In genomic region chr11:61829806-61830205, GRCh38 we compare ENCODE assay signal across 8 cellular contexts. TPM values are rescaled to one million over a fixed set of nuclear protein-coding genes. Genes with fewer than 3 reads are reported as not detected.
DNase-seq lines count a peak whose midpoint lies in the region; ATAC-seq, FAIRE-seq and TF ChIP-seq lines count a peak whose summit lies in the region.

No MANE protein-coding gene starts in this region.

- 0 out of 2 replicates have a peak overlapping the region, but pooled peaks have one; percentile 29 for H2BK5ac ChIP-seq in H1 (ENCODE audit: low read depth, low read length)

- H3K4me3 ChIP-seq in BE2C (ENCODE audit: low read depth, low read length), result peak overlapping the region; percentile 85
- H3K4me3 ChIP-seq in Loucy (ENCODE audit: low read length, poor library complexity, severe bottlenecking), result peak overlapping the region; percentile 84
- H3K4me3 ChIP-seq in H1 (ENCODE audit: extremely low read depth in 1 of 4, insufficient read depth in 2 of 4, low read depth in 3 of 4, low read length in 4 of 4), result peak overlapping the region; percentile 77 to 96 (median 86)

- no peak overlapping the region for H2BK15ac ChIP-seq in H1 (ENCODE audit: low read length)

- H3K36me3 ChIP-seq in BE2C, result no peaks in the 10 kb centered on the region
- H3K36me3 ChIP-seq in Loucy (ENCODE audit: insufficient read depth, low read length), result 0 out of 2 replicates have a peak, but pooled peaks cover 4% of the 10 kb centered on the region
- H3K36me3 ChIP-seq in H1 (ENCODE audit: control insufficient read depth in 2 of 4, insufficient read depth in 4 of 4, low read length in 3 of 4), result peaks cover 0 to 4% (median 4%) of the 10 kb centered on the region in 4 experiments; a peak in 2 of 8 replicates

- H4K91ac ChIP-seq in H1 (replicated peaks; ENCODE audit: insufficient read length, low read length), result no peak overlapping the region

- TF ChIP-seq POLR2A in H1 (IDR thresholded peaks at IDR 0.05; ENCODE audit: control extremely low read depth in 1 of 2, low read depth in 2 of 2, low read length in 2 of 2), result peak in 1 of 2 experiments; percentile 22; a peak in 1 of 3 replicates

- 65% methylated on average over 4 of the region's 4 CpGs; no CpG with 5 or more reads in 1 of the 2 experiments for WGBS in H1 (ENCODE audit: extremely low coverage in 1 of 2, insufficient coverage in 1 of 2, insufficient read length in 1 of 2, insufficient replicate concordance in 2 of 2, low coverage in 1 of 2, low lambda C conversion rate in 2 of 2, missing lambda C conversion rate in 1 of 2), 2 experiments

- H3K79me2 ChIP-seq in Loucy (ENCODE audit: insufficient read depth, low read length) (peaks cover 84% of the 10 kb centered on the region), H1 (ENCODE audit: control insufficient read depth in 1 of 2, insufficient read depth in 2 of 2, low read length in 2 of 2) (peaks cover 29 to 62% of the 10 kb centered on the region in 2 experiments)

- H2BK20ac ChIP-seq in H1 (ENCODE audit: low read length), result no peak overlapping the region

- TF ChIP-seq CTCF in BE2C (IDR thresholded peaks at IDR 0.05; ENCODE audit: low read depth, low read length) (no peak), Loucy (conservative IDR thresholded peaks at IDR 0.05; ENCODE audit: low read length) (no peak), H1 (IDR thresholded peaks at IDR 0.05; ENCODE audit: control extremely low read depth in 1 of 3, insufficient read depth in 1 of 3, low read depth in 1 of 3, low read length in 3 of 3) (no peak), nephron (IDR thresholded peaks at IDR 0.05; ENCODE audit: unreplicated experiment in 3 of 3) (no peak), CD14-positive monocyte (IDR thresholded peaks at IDR 0.05) (no peak)

- peak overlapping the region; percentile 94 to 97 (median 95) for H3K27ac Mint-ChIP-seq in nephron
- H3K27ac Mint-ChIP-seq in CD14-positive monocyte, result no peak overlapping the region

- no peak overlapping the region for H2BK12ac ChIP-seq in H1 (ENCODE audit: low read depth, low read length)

- POLR2A ChIA-PET in H1 (lab: Charles Lee; ENCODE audit: partially characterized antibody), result interaction anchor here (1.2 to 9.9 kb wide), 11 partner anchors 9 to 49 kb away, joined by 3 to 210 read pairs (median 5); partner anchors contain the start of genes FADS1, FEN1 and TMEM258

- H3K4ac ChIP-seq in H1 (replicated peaks; ENCODE audit: insufficient read length, low read depth, low read length), result peak overlapping the region; percentile 16

- H3K4me3 Mint-ChIP-seq in nephron (peak overlapping the region; percentile 81 to 91 (median 82)), CD14-positive monocyte (no peak overlapping the region)

- H3K4me1 ChIP-seq in BE2C (peaks cover 3% of the 10 kb centered on the region; the same call in 1 of the 2 replicates), Loucy (ENCODE audit: insufficient read depth, low read length, poor library complexity, severe bottlenecking) (peaks cover 59% of the 10 kb centered on the region), H1 (replicated peaks in 1 of 4; ENCODE audit: control insufficient read depth in 3 of 4, insufficient read depth in 4 of 4, low read length in 3 of 4) (peaks cover 11 to 45% (median 31%) of the 10 kb centered on the region in 4 experiments)

- H3K79me1 ChIP-seq in H1 (ENCODE audit: low read depth, low read length), result peaks cover 18% of the 10 kb centered on the region

- H3K27me3 ChIP-seq in BE2C, result no peaks in the 10 kb centered on the region
- peaks cover 12% of the 10 kb centered on the region for H3K27me3 ChIP-seq in Loucy (ENCODE audit: insufficient read depth, low read length, poor library complexity, severe bottlenecking)
- no peaks in the 10 kb centered on the region for H3K27me3 ChIP-seq in H1 (replicated peaks in 1 of 4; ENCODE audit: control insufficient read depth in 3 of 4, extremely low read depth in 1 of 4, insufficient read depth in 3 of 4, low read length in 3 of 4)

- H3K36me3 Mint-ChIP-seq in nephron (ENCODE audit: low read depth) (peaks cover 7% of the 10 kb centered on the region), CD14-positive monocyte (peaks cover 6 to 7% of the 10 kb centered on the region in 2 donors)

- no peak overlapping the region for H4K8ac ChIP-seq in H1 (ENCODE audit: extremely low read depth, insufficient read depth, low read length)

- no peak overlapping the region for H3K23ac ChIP-seq in H1 (ENCODE audit: insufficient read length)

- peak overlapping the region; percentile 96 for H3K9ac ChIP-seq in Loucy (ENCODE audit: low read depth, low read length, poor library complexity, severe bottlenecking)
- H3K9ac ChIP-seq in H1 (replicated peaks in 1 of 4; ENCODE audit: extremely low read depth in 1 of 4, low read depth in 3 of 4, low read length in 3 of 4), result peak overlapping the region in 3 of 4 experiments; percentile 6 to 77 (median 49); a peak in 3 of 7 replicates

- H3F3A ChIP-seq in Loucy (ENCODE audit: low read depth), result peaks cover 20% of the 10 kb centered on the region

- peaks cover 7% of the 10 kb centered on the region for H3K27me3 Mint-ChIP-seq in nephron (ENCODE audit: low read depth)
- H3K27me3 Mint-ChIP-seq in CD14-positive monocyte (ENCODE audit: low read depth in 3 of 3), result peaks cover 17 to 18% (median 17%) of the 10 kb centered on the region in 3 donors

- no peak for ATAC-seq in esophagus mucosa

- TF ChIP-seq EP300 in H1 (IDR thresholded peaks at IDR 0.05; ENCODE audit: borderline replicate concordance in 1 of 2, low read depth in 2 of 2, low read length in 2 of 2), result no peak

- peaks cover 57% of the 10 kb centered on the region for H3K4me1 Mint-ChIP-seq in nephron
- peaks cover 70% of the 10 kb centered on the region for H3K4me1 Mint-ChIP-seq in CD14-positive monocyte

- H3K4me2 ChIP-seq in Loucy (ENCODE audit: low read depth, low read length, poor library complexity, severe bottlenecking) (peak overlapping the region; percentile 95), H1 (ENCODE audit: insufficient read depth in 1 of 2, low read depth in 2 of 2, low read length in 2 of 2) (peak overlapping the region; percentile 96 to 98)

- no peak overlapping the region; the same call in 1 of the 2 replicates for H3K18ac ChIP-seq in H1 (ENCODE audit: extremely low read depth, low read length)

- TF ChIP-seq RAD21 in H1 (IDR thresholded peaks at IDR 0.05 in 1 of 2, conservative IDR thresholded peaks at IDR 0.05 in 1 of 2; ENCODE audit: low read depth in 2 of 2, low read length in 2 of 2), result no peak

- no peak overlapping the region for H3K14ac ChIP-seq in H1 (ENCODE audit: insufficient read length)

- DNase-seq in BE2C (no peak), H1 (ENCODE audit: low read depth in 1 of 2, low spot score in 2 of 2) (no peak), CD14-positive monocyte (ENCODE audit: low spot score) (no peak), NCI-H2107 treated with DMSO at 0.1 percent for 48 hours (lab: John Stamatoyannopoulos, UW; ENCODE audit: unreplicated experiment) (no peak)
- DNase-seq in activated CD8-positive, alpha-beta memory T cell treated with anti-CD3 and anti-CD28 coated beads for 24 hours, result no peak

- no peak overlapping the region for H3K56ac ChIP-seq in H1 (replicated peaks; ENCODE audit: insufficient read length, low read depth, low read length)

- no peak overlapping the region for H2BK120ac ChIP-seq in H1 (replicated peaks; ENCODE audit: low read depth, low read length)

- H2AFZ ChIP-seq in Loucy (ENCODE audit: low read length) (no peak overlapping the region), H1 (ENCODE audit: low read length) (no peak overlapping the region)

- H3K9me3 Mint-ChIP-seq in nephron (no peaks in the 10 kb centered on the region), CD14-positive monocyte (peaks cover 0 to 3% (median 0%) of the 10 kb centered on the region in 7 donors)

- peaks cover 14% of the 10 kb centered on the region for H3K23me2 ChIP-seq in H1 (ENCODE audit: low read depth, low read length)

- H3K9me3 ChIP-seq in BE2C, result no peaks in the 10 kb centered on the region
- no peaks in the 10 kb centered on the region for H3K9me3 ChIP-seq in Loucy (ENCODE audit: insufficient read depth, low read depth, low read length)
- H3K9me3 ChIP-seq in H1 (ENCODE audit: insufficient read depth in 2 of 2, low read depth in 1 of 2, low read length in 1 of 2), result no peaks in the 10 kb centered on the region

- no peak overlapping the region; the same call in 1 of the 2 replicates for H2AK5ac ChIP-seq in H1 (ENCODE audit: low read depth, low read length)

- H3K9me2 ChIP-seq in Loucy (replicated peaks; ENCODE audit: low read depth, low read length), result no peaks in the 10 kb centered on the region

- no peak overlapping the region for H3K27ac ChIP-seq in H1 (ENCODE audit: low read depth, low read length)

- CTCF ChIA-PET in H1 (lab: Charles Lee; ENCODE audit: partially characterized antibody), result interaction anchor here (1.1 to 3.2 kb wide), 6 partner anchors 12 to 51 kb away, joined by 3 to 16 read pairs (median 6); partner anchors contain the start of gene FADS1

- H4K20me1 ChIP-seq in Loucy (ENCODE audit: insufficient read depth, low read length, poor library complexity, severe bottlenecking) (peaks cover 45% of the 10 kb centered on the region), H1 (replicated peaks in 1 of 2; ENCODE audit: control insufficient read depth in 1 of 2, insufficient read depth in 2 of 2, low read length in 2 of 2) (peaks cover 19 to 35% of the 10 kb centered on the region in 2 experiments)

- H4K5ac ChIP-seq in H1 (ENCODE audit: insufficient read length, low read depth, low read length), result no peak overlapping the region

- intact Hi-C loops in CD14-positive monocyte (cut with micrococcal nuclease), result loop anchor here in 1 of 2 donors (5.0 kb wide), 1 partner anchor 33 kb away; no protein-coding TSS in a partner anchor

- FAIRE-seq in H1 (lab: Jason Lieb, UNC), result no peak

RNA-seq across cellular contexts. Expression of gene FADS2, which starts 1.7 kb away (rescaled TPM):
- polyA plus RNA-seq in BE2C (2012; ENCODE audit: insufficient read depth, insufficient read length, low read depth), result 54.5 TPM
- total RNA-seq in H1 (2021; fragmentation: NEBNext Ultra II Directional; extraction: Animal tissue kit (Norgen Biotek cat#: 25700)), result 499 and 526 TPM in 2 replicates
- 635 and 701 TPM in 2 replicates for polyA plus RNA-seq in H1 (2011; rRNA removed)
- 497 TPM for polyA plus RNA-seq in H1 (2011; cell fraction: cytosol; rRNA removed)
- polyA plus RNA-seq in H1 (2011; cell fraction: nucleus; rRNA removed), result 671 TPM
- 387 to 431 TPM (median 414 TPM) in 4 replicates for polyA plus RNA-seq in H1 (2012, experiment 1 of 2)
- polyA plus RNA-seq in H1 (2012, experiment 2 of 2), result 532 TPM
- 1,100 TPM for polyA plus RNA-seq in H1 (2013, experiment 1 of 2)
- polyA plus RNA-seq in H1 (2013, experiment 2 of 2), result 1,238 TPM
- 977 and 989 TPM in 2 replicates for polyA minus RNA-seq in H1 (2011; rRNA and poly(A)+ RNA removed)
- polyA minus RNA-seq in H1 (2011; cell fraction: cytosol; rRNA and poly(A)+ RNA removed), result 321 TPM
- polyA minus RNA-seq in H1 (2011; cell fraction: nucleus; rRNA and poly(A)+ RNA removed), result 205 TPM
- 10 to 100 TPM in 1 of 2 donors, 1 to 10 TPM in 1; 5.1 to 19.9 TPM for polyA plus RNA-seq in CD14-positive monocyte
- total RNA-seq in esophagus mucosa, result 43.3 TPM

RNA-seq across cellular contexts. Expression of gene FADS1, which starts 13.0 kb away (rescaled TPM):
- 29.5 TPM for polyA plus RNA-seq in BE2C (2012; ENCODE audit: insufficient read depth, insufficient read length, low read depth)
- total RNA-seq in H1 (2021; fragmentation: NEBNext Ultra II Directional; extraction: Animal tissue kit (Norgen Biotek cat#: 25700)), result 115 and 116 TPM in 2 replicates
- polyA plus RNA-seq in H1 (2011; rRNA removed), result 141 and 160 TPM in 2 replicates
- 127 TPM for polyA plus RNA-seq in H1 (2011; cell fraction: cytosol; rRNA removed)
- polyA plus RNA-seq in H1 (2011; cell fraction: nucleus; rRNA removed), result 141 TPM
- polyA plus RNA-seq in H1 (2012, experiment 1 of 2), result 83.3 to 97.8 TPM (median 90.8 TPM) in 4 replicates
- 40.1 TPM for polyA plus RNA-seq in H1 (2012, experiment 2 of 2)
- 153 TPM for polyA plus RNA-seq in H1 (2013, experiment 1 of 2)
- 174 TPM for polyA plus RNA-seq in H1 (2013, experiment 2 of 2)
- polyA minus RNA-seq in H1 (2011; rRNA and poly(A)+ RNA removed), result 251 and 278 TPM in 2 replicates
- 150 TPM for polyA minus RNA-seq in H1 (2011; cell fraction: cytosol; rRNA and poly(A)+ RNA removed)
- polyA minus RNA-seq in H1 (2011; cell fraction: nucleus; rRNA and poly(A)+ RNA removed), result 146 TPM
- 10 to 100 TPM; 29.2 to 31.8 TPM for polyA plus RNA-seq in CD14-positive monocyte
- total RNA-seq in esophagus mucosa, result 7.5 TPM

RNA-seq across cellular contexts. Expression of gene FEN1, which starts 37.1 kb away (rescaled TPM):
- 58.3 TPM for polyA plus RNA-seq in BE2C (2012; ENCODE audit: insufficient read depth, insufficient read length, low read depth)
- total RNA-seq in H1 (2021; fragmentation: NEBNext Ultra II Directional; extraction: Animal tissue kit (Norgen Biotek cat#: 25700)), result 84.5 and 86.1 TPM in 2 replicates
- polyA plus RNA-seq in H1 (2011; rRNA removed) (52.6 and 52.9 TPM in 2 replicates), CD14-positive monocyte (1 to 10 TPM; 4.3 to 6.4 TPM)
- polyA plus RNA-seq in H1 (2011; cell fraction: cytosol; rRNA removed), result 75.9 TPM
- 39.1 TPM for polyA plus RNA-seq in H1 (2011; cell fraction: nucleus; rRNA removed)
- polyA plus RNA-seq in H1 (2012, experiment 1 of 2), result 91.9 to 107 TPM (median 97.9 TPM) in 4 replicates
- polyA plus RNA-seq in H1 (2012, experiment 2 of 2), result 35.6 TPM
- polyA plus RNA-seq in H1 (2013, experiment 1 of 2), result 52.4 TPM
- polyA plus RNA-seq in H1 (2013, experiment 2 of 2), result 55.2 TPM
- 74.7 and 76.2 TPM in 2 replicates for polyA minus RNA-seq in H1 (2011; rRNA and poly(A)+ RNA removed)
- polyA minus RNA-seq in H1 (2011; cell fraction: cytosol; rRNA and poly(A)+ RNA removed), result 43.7 TPM
- 41.1 TPM for polyA minus RNA-seq in H1 (2011; cell fraction: nucleus; rRNA and poly(A)+ RNA removed)
- total RNA-seq in esophagus mucosa, result 18.7 TPM

RNA-seq across cellular contexts. Expression of gene TMEM258, which starts 37.4 kb away (rescaled TPM):
- polyA plus RNA-seq in BE2C (2012; ENCODE audit: insufficient read depth, insufficient read length, low read depth), result 262 TPM
- total RNA-seq in H1 (2021; fragmentation: NEBNext Ultra II Directional; extraction: Animal tissue kit (Norgen Biotek cat#: 25700)), result 186 and 191 TPM in 2 replicates
- polyA plus RNA-seq in H1 (2011; rRNA removed) (622 and 759 TPM in 2 replicates), CD14-positive monocyte (100 to 1,000 TPM; 220 to 224 TPM)
- polyA plus RNA-seq in H1 (2011; cell fraction: cytosol; rRNA removed), result 508 TPM
- 357 TPM for polyA plus RNA-seq in H1 (2011; cell fraction: nucleus; rRNA removed)
- 367 to 567 TPM (median 473 TPM) in 4 replicates for polyA plus RNA-seq in H1 (2012, experiment 1 of 2)
- 392 TPM for polyA plus RNA-seq in H1 (2012, experiment 2 of 2)
- 338 TPM for polyA plus RNA-seq in H1 (2013, experiment 1 of 2)
- 352 TPM for polyA plus RNA-seq in H1 (2013, experiment 2 of 2)
- 163 and 184 TPM in 2 replicates for polyA minus RNA-seq in H1 (2011; rRNA and poly(A)+ RNA removed)
- 130 TPM for polyA minus RNA-seq in H1 (2011; cell fraction: cytosol; rRNA and poly(A)+ RNA removed)
- polyA minus RNA-seq in H1 (2011; cell fraction: nucleus; rRNA and poly(A)+ RNA removed), result 123 TPM
- 90.9 TPM for total RNA-seq in esophagus mucosa

Comparison
In these comparisons a context has a peak if more than half of its experiments do, and no peak if none do; other contexts are left out.
1. H3K27ac Mint-ChIP-seq: peak in nephron (3 of 3); none in CD14-positive monocyte (0 of 7).
2. H3K4me3 Mint-ChIP-seq: peak in nephron (3 of 3); none in CD14-positive monocyte (0 of 2).
3. RNA of gene FADS2, which starts 1.7 kb away (total RNA-seq): 499 to 526 TPM in H1; 43.3 TPM in esophagus mucosa (single experiment); every median in the first group is over 10 times any median in the second.
4. RNA of gene FADS1, which starts 13.0 kb away (total RNA-seq): 115 to 116 TPM in H1; 7.5 TPM in esophagus mucosa (single experiment); every median in the first group is over 10 times any median in the second.
5. Peak in every context shown above with its lines, with median percentiles within 50 percentile points of each other: H3K4me3 ChIP-seq.